Comparison of ENCODE assay signal across 8 cellular contexts in genomic region chr1:36307601-36308330, GRCh38. TPM values are rescaled to one million over a fixed set of nuclear protein-coding genes. Genes with fewer than 3 reads are reported as not detected.
DNase-seq lines count a peak whose midpoint lies in the region; ATAC-seq lines count a peak whose summit lies in the region.

No MANE protein-coding gene starts in this region.

- H3K9me3 ChIP-seq in iPS-18c (ENCODE audit: control insufficient read depth, insufficient read depth, low read length), result no peaks in the 10 kb centered on the region
- no peaks in the 10 kb centered on the region for H3K9me3 ChIP-seq in subcutaneous abdominal adipose tissue (ENCODE audit: control insufficient read depth in 5 of 5, low read length in 5 of 5)

- peaks cover 44% of the 10 kb centered on the region for H3K4me1 Mint-ChIP-seq in activated T-cell treated with anti-CD3 and anti-CD28 coated beads, Interleukin-2, amount 50 U/mL, for 24 hours (ENCODE audit: low read depth)
- peaks cover 39% of the 10 kb centered on the region for H3K4me1 Mint-ChIP-seq in activated T-cell treated with anti-CD3 and anti-CD28 coated beads, Interleukin-2, amount 50 U/mL, for 72 hours (ENCODE audit: low read depth)

- peaks cover 43% of the 10 kb centered on the region for H3K36me3 Mint-ChIP-seq in activated T-cell treated with anti-CD3 and anti-CD28 coated beads, Interleukin-2, amount 50 U/mL, for 24 hours (ENCODE audit: low read depth)
- peaks cover 7 to 11% of the 10 kb centered on the region in 2 donors for H3K36me3 Mint-ChIP-seq in activated T-cell treated with anti-CD3 and anti-CD28 coated beads, Interleukin-2, amount 50 U/mL, for 72 hours (ENCODE audit: insufficient read depth in 2 of 2)

- no peak for ATAC-seq in activated T-cell treated with anti-CD3 and anti-CD28 coated beads, Interleukin-2, amount 50 U/mL, for 72 hours (replicated peaks in 1 of 2)
- ATAC-seq in HG03521 (IDR thresholded peaks at IDR 0.05; ENCODE audit: unreplicated experiment), result no peak

- peak overlapping the region; percentile 90 for H3K4me3 Mint-ChIP-seq in activated T-cell treated with anti-CD3 and anti-CD28 coated beads, Interleukin-2, amount 50 U/mL, for 24 hours
- peak overlapping the region; percentile 94 to 100 for H3K4me3 Mint-ChIP-seq in activated T-cell treated with anti-CD3 and anti-CD28 coated beads, Interleukin-2, amount 50 U/mL, for 72 hours

- peaks cover 2 to 22% (median 16%) of the 10 kb centered on the region in 5 donors for H3K4me1 ChIP-seq in subcutaneous abdominal adipose tissue (ENCODE audit: control insufficient read depth in 5 of 5, insufficient read depth in 5 of 5, low read length in 5 of 5)

- no peaks in the 10 kb centered on the region for H3K9me3 Mint-ChIP-seq in activated T-cell treated with anti-CD3 and anti-CD28 coated beads, Interleukin-2, amount 50 U/mL, for 24 hours
- H3K9me3 Mint-ChIP-seq in activated T-cell treated with anti-CD3 and anti-CD28 coated beads, Interleukin-2, amount 50 U/mL, for 72 hours, result no peaks in the 10 kb centered on the region

- no peaks in the 10 kb centered on the region for H3K27me3 ChIP-seq in subcutaneous abdominal adipose tissue (ENCODE audit: control insufficient read depth in 5 of 5, insufficient read depth in 4 of 5, low read length in 5 of 5)

- no peak overlapping the region for H3K27ac Mint-ChIP-seq in activated T-cell treated with anti-CD3 and anti-CD28 coated beads, Interleukin-2, amount 50 U/mL, for 24 hours
- H3K27ac Mint-ChIP-seq in activated T-cell treated with anti-CD3 and anti-CD28 coated beads, Interleukin-2, amount 50 U/mL, for 72 hours, result peak overlapping the region; percentile 28

- H3K36me3 ChIP-seq in subcutaneous abdominal adipose tissue (ENCODE audit: control insufficient read depth in 5 of 5, insufficient read depth in 5 of 5, low read length in 5 of 5), result peaks cover 0 to 21% (median 16%) of the 10 kb centered on the region in 5 donors

- peak overlapping the region in 1 of 5 donors; percentile 54 for H3K9ac ChIP-seq in subcutaneous abdominal adipose tissue (ENCODE audit: low read length in 5 of 5)

- H3K27me3 Mint-ChIP-seq in activated T-cell treated with anti-CD3 and anti-CD28 coated beads, Interleukin-2, amount 50 U/mL, for 24 hours, result no peaks in the 10 kb centered on the region
- H3K27me3 Mint-ChIP-seq in activated T-cell treated with anti-CD3 and anti-CD28 coated beads, Interleukin-2, amount 50 U/mL, for 72 hours (ENCODE audit: low read depth), result no peaks in the 10 kb centered on the region

- H3K4me3 ChIP-seq in iPS-18c (ENCODE audit: insufficient read depth, low read depth, low read length), result peak overlapping the region; percentile 68
- H3K4me3 ChIP-seq in subcutaneous abdominal adipose tissue (ENCODE audit: low read depth in 1 of 5, low read length in 5 of 5), result peak overlapping the region in 3 of 5 donors; percentile 73 to 75 (median 74)

- no peak for DNase-seq in activated T-cell treated with anti-CD3 and anti-CD28 coated beads, Interleukin-2, amount 50 U/mL, for 24 hours
- DNase-seq in activated T-cell treated with anti-CD3 and anti-CD28 coated beads for 4 hours, result no peak
- DNase-seq in activated T-cell treated with anti-CD3 and anti-CD28 coated beads, Interleukin-2, amount 50 U/mL, for 72 hours, result no peak
- DNase-seq in NCI-H82 treated with DMSO at 0.1 percent for 48 hours (lab: John Stamatoyannopoulos, UW; ENCODE audit: unreplicated experiment), result no peak
- DNase-seq in SIG-M5 (lab: John Stamatoyannopoulos, UW), result no peak

- no peak overlapping the region for H3K27ac ChIP-seq in subcutaneous abdominal adipose tissue (ENCODE audit: low read depth, low read length)

RNA-seq across cellular contexts. Expression of gene SH3D21, which starts 1.6 kb away (rescaled TPM):
- 10 to 100 TPM in 1 of 2 donors, 1 to 10 TPM in 1; 8.1 to 16.3 TPM for total RNA-seq in activated T-cell treated with anti-CD3 and anti-CD28 coated beads, Interleukin-2, amount 50 U/mL, for 72 hours

RNA-seq across cellular contexts. Expression of gene EVA1B, which starts 15.7 kb away (rescaled TPM):
- total RNA-seq in activated T-cell treated with anti-CD3 and anti-CD28 coated beads, Interleukin-2, amount 50 U/mL, for 72 hours, result 1 to 10 TPM; 8.0 to 9.4 TPM
